Comparison of ENCODE assay signal across 23 cellular contexts in the genomic region with DNA sequence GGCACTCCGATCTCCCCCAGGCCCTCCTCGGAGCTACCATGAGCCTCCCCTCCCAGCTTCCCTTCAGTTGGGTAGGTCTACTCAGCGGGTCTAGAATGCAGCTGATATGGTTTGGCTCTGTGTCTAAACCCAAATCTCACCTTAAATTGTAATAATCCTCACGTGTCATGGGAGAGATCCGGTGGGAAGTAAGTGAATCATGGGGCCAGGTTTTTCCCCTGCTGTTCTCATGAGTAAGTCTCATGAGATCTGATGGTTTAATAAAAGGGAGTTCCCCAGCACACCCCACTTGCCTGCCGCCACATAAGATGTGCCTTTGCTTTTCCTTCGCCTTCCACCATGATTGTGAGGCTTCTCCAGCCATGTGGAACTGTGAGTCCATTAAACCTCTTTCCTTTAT. TPM values are rescaled to one million over a fixed set of nuclear protein-coding genes. Genes with fewer than 3 reads are reported as not detected.
DNase-seq lines count a peak whose midpoint lies in the region; ATAC-seq, FAIRE-seq and TF ChIP-seq lines count a peak whose summit lies in the region.
"Had no signal": no experiment of that assay in that cellular context is flagged by ENCODE, and none has a peak within 500 bp of the region (broad histone marks: within the 10 kb centered on the region; RNA-seq: fewer than 3 reads in every experiment).

No MANE protein-coding gene starts in this region.

- no peak for FAIRE-seq in bronchial epithelial cell (lab: Jason Lieb, UNC)
- FAIRE-seq: A204.1 had no signal

- ATAC-seq in naive thymus-derived CD8-positive, alpha-beta T cell: no peak
- ATAC-seq in GM19395 (IDR thresholded peaks at IDR 0.05; ENCODE audit: unreplicated experiment): no peak
- ATAC-seq: body of pancreas, HCT116, lower lobe of right lung, WTC11 had no signal

- no peaks in the 10 kb centered on the region for H3K9me3 Mint-ChIP-seq in activated CD4-positive, alpha-beta memory T cell treated with anti-CD3 and anti-CD28 coated beads for 36 hours
- peaks cover 8% of the 10 kb centered on the region for H3K9me3 Mint-ChIP-seq in activated CD4-positive, alpha-beta memory T cell treated with anti-CD3 and anti-CD28 coated beads, Interleukin-2, amount 10 ng/mL, durations not matched to agents 7 days and 5 days
- H3K9me3 Mint-ChIP-seq in naive thymus-derived CD8-positive, alpha-beta T cell: no peaks in the 10 kb centered on the region
- H3K9me3 Mint-ChIP-seq in HFFc6: no peaks in the 10 kb centered on the region
- H3K9me3 Mint-ChIP-seq: naive B cell, WTC11 had no signal

- no peak overlapping the region for H3K4me3 Mint-ChIP-seq in activated CD4-positive, alpha-beta memory T cell treated with anti-CD3 and anti-CD28 coated beads for 36 hours
- H3K4me3 Mint-ChIP-seq in activated CD4-positive, alpha-beta memory T cell treated with anti-CD3 and anti-CD28 coated beads, Interleukin-2, amount 10 ng/mL, durations not matched to agents 7 days and 5 days: no peak overlapping the region
- no peak overlapping the region for H3K4me3 Mint-ChIP-seq in naive thymus-derived CD8-positive, alpha-beta T cell
- no peak overlapping the region for H3K4me3 Mint-ChIP-seq in HFFc6
- H3K4me3 Mint-ChIP-seq: naive B cell; T-helper 1 cell treated with Interleukin-12 subunit alpha and Interleukin-12 subunit beta and Interleukin-4 antibody, amounts not matched to agents 30 μg/mL and 1 μg/mL, for 36 hours; WTC11 had no signal

- no peaks in the 10 kb centered on the region for H3K36me3 ChIP-seq in bronchial epithelial cell (ENCODE audit: control insufficient read depth, insufficient read depth, low read length)
- H3K36me3 ChIP-seq: BLaER1 treated with 17β-estradiol and CSF1 and Interleukin-3, amounts not matched to agents 10 nM and 100 nM; lower lobe of right lung; thyroid gland had no signal

- no peak overlapping the region for H3K4me3 ChIP-seq in bronchial epithelial cell (ENCODE audit: low read depth, low read length)
- H3K4me3 ChIP-seq: BLaER1 treated with 17β-estradiol and CSF1 and Interleukin-3, amounts not matched to agents 10 nM and 100 nM; body of pancreas; lower lobe of right lung; skin epidermis; thyroid gland had no signal

- no peaks in the 10 kb centered on the region for H3K27me3 Mint-ChIP-seq in activated CD4-positive, alpha-beta memory T cell treated with anti-CD3 and anti-CD28 coated beads for 36 hours
- H3K27me3 Mint-ChIP-seq in activated CD4-positive, alpha-beta memory T cell treated with anti-CD3 and anti-CD28 coated beads, Interleukin-2, amount 10 ng/mL, durations not matched to agents 7 days and 5 days: no peaks in the 10 kb centered on the region
- no peaks in the 10 kb centered on the region for H3K27me3 Mint-ChIP-seq in naive thymus-derived CD8-positive, alpha-beta T cell
- H3K27me3 Mint-ChIP-seq in HFFc6 (ENCODE audit: insufficient read depth): no peaks in the 10 kb centered on the region

- POLR2A ChIA-PET in activated CD4-positive, alpha-beta memory T cell treated with anti-CD3 and anti-CD28 coated beads for 36 hours (lab: Charles Lee): interaction anchor here (1.2 kb wide), 1 partner anchor 16 kb away, joined by 3 read pairs; no protein-coding TSS in a partner anchor
- POLR2A ChIA-PET in activated CD4-positive, alpha-beta memory T cell treated with anti-CD3 and anti-CD28 coated beads, Interleukin-2, amount 10 ng/mL, durations not matched to agents 7 days and 5 days (lab: Charles Lee): no interaction called here
- POLR2A ChIA-PET in naive thymus-derived CD8-positive, alpha-beta T cell (lab: Charles Lee): interaction anchor here (0.5 kb wide), 1 partner anchor 60 kb away, joined by 3 read pairs; no protein-coding TSS in a partner anchor

- CTCF ChIA-PET in activated CD4-positive, alpha-beta memory T cell treated with anti-CD3 and anti-CD28 coated beads for 36 hours (lab: Charles Lee): interaction anchor here (0.6 kb wide), 1 partner anchor 65 kb away, joined by 4 read pairs; no protein-coding TSS in a partner anchor
- CTCF ChIA-PET in activated CD4-positive, alpha-beta memory T cell treated with anti-CD3 and anti-CD28 coated beads, Interleukin-2, amount 10 ng/mL, durations not matched to agents 7 days and 5 days (lab: Charles Lee): interaction anchor here (1.6 kb wide), 1 partner anchor 122 kb away, joined by 5 read pairs; no protein-coding TSS in a partner anchor

- intact Hi-C loops in activated CD4-positive, alpha-beta memory T cell treated with anti-CD3 and anti-CD28 coated beads for 36 hours (cut with micrococcal nuclease): no loop called here

- H3K4me1 Mint-ChIP-seq in activated CD4-positive, alpha-beta memory T cell treated with anti-CD3 and anti-CD28 coated beads for 36 hours (ENCODE audit: low read depth): peaks cover 66% of the 10 kb centered on the region
- H3K4me1 Mint-ChIP-seq in activated CD4-positive, alpha-beta memory T cell treated with anti-CD3 and anti-CD28 coated beads, Interleukin-2, amount 10 ng/mL, durations not matched to agents 7 days and 5 days: peaks cover 45% of the 10 kb centered on the region
- H3K4me1 Mint-ChIP-seq in naive thymus-derived CD8-positive, alpha-beta T cell: peaks cover 32 to 81% (median 66%) of the 10 kb centered on the region in 4 donors
- peaks cover 7% of the 10 kb centered on the region for H3K4me1 Mint-ChIP-seq in HFFc6 (ENCODE audit: low read depth)

- H3K27me3 ChIP-seq in bronchial epithelial cell (ENCODE audit: control insufficient read depth, insufficient read depth, low read length): no peaks in the 10 kb centered on the region
- H3K27me3 ChIP-seq: body of pancreas, thyroid gland had no signal

- H3K27ac Mint-ChIP-seq in activated CD4-positive, alpha-beta memory T cell treated with anti-CD3 and anti-CD28 coated beads for 36 hours: peak overlapping the region; percentile 1
- no peak overlapping the region for H3K27ac Mint-ChIP-seq in activated CD4-positive, alpha-beta memory T cell treated with anti-CD3 and anti-CD28 coated beads, Interleukin-2, amount 10 ng/mL, durations not matched to agents 7 days and 5 days
- H3K27ac Mint-ChIP-seq in naive thymus-derived CD8-positive, alpha-beta T cell: peak overlapping the region; percentile 58 to 94 (median 84)
- no peak overlapping the region for H3K27ac Mint-ChIP-seq in HFFc6
- H3K27ac Mint-ChIP-seq: T-helper 1 cell treated with Interleukin-12 subunit alpha and Interleukin-12 subunit beta and Interleukin-4 antibody, amounts not matched to agents 30 μg/mL and 1 μg/mL, for 36 hours had no signal

- no peaks in the 10 kb centered on the region for H3K36me3 Mint-ChIP-seq in activated CD4-positive, alpha-beta memory T cell treated with anti-CD3 and anti-CD28 coated beads for 36 hours
- H3K36me3 Mint-ChIP-seq in activated CD4-positive, alpha-beta memory T cell treated with anti-CD3 and anti-CD28 coated beads, Interleukin-2, amount 10 ng/mL, durations not matched to agents 7 days and 5 days (ENCODE audit: low read depth): peaks cover 33% of the 10 kb centered on the region
- peaks cover 0 to 10% (median 4%) of the 10 kb centered on the region in 3 donors for H3K36me3 Mint-ChIP-seq in naive thymus-derived CD8-positive, alpha-beta T cell
- no peaks in the 10 kb centered on the region for H3K36me3 Mint-ChIP-seq in HFFc6 (ENCODE audit: low read depth)
- H3K36me3 Mint-ChIP-seq: WTC11 had no signal

- DNase-seq in activated CD4-positive, alpha-beta memory T cell treated with anti-CD3 and anti-CD28 coated beads for 36 hours: no peak
- DNase-seq in activated CD4-positive, alpha-beta memory T cell treated with anti-CD3 and anti-CD28 coated beads, Interleukin-2, amount 10 ng/mL, durations not matched to agents 7 days and 5 days: no peak
- peak; percentile 16 for DNase-seq in HK-2 (ENCODE audit: unreplicated experiment)
- peak; percentile 88 for DNase-seq in bronchial epithelial cell (ENCODE audit: low read depth)
- no peak for DNase-seq in naive thymus-derived CD8-positive, alpha-beta T cell
- no peak for DNase-seq in HFFc6
- no peak for DNase-seq in NCI-H510A treated with DMSO at 0.1 percent for 48 hours (lab: John Stamatoyannopoulos, UW)
- DNase-seq: activated gamma-delta T cell, body of pancreas, cortex of kidney, glutamatergic neuron, lower lobe of right lung, naive B cell, NCI-H1436 treated with DMSO at 0.1 percent for 48 hours, SHP77 treated with DMSO at 0.1 percent for 48 hours, thyroid gland had no signal

- TF ChIP-seq CTCF in bronchial epithelial cell (IDR thresholded peaks at IDR 0.05; ENCODE audit: insufficient read depth, low read length, severe bottlenecking) (no peak), HFFc6 (IDR thresholded peaks at IDR 0.05) (no peak)

RNA-seq across cellular contexts. Expression of gene DOCK9, which starts 14.5 kb away (rescaled TPM):
- total RNA-seq in activated CD4-positive, alpha-beta memory T cell treated with anti-CD3 and anti-CD28 coated beads for 36 hours: 10 to 100 TPM; 57.2 to 59.0 TPM
- total RNA-seq in activated CD4-positive, alpha-beta memory T cell treated with anti-CD3 and anti-CD28 coated beads, Interleukin-2, amount 10 ng/mL, durations not matched to agents 7 days and 5 days: 10 to 100 TPM; 86.0 to 87.7 TPM
- 62.1 and 72.9 TPM in 2 replicates for total RNA-seq in bronchial epithelial cell
- total RNA-seq in naive thymus-derived CD8-positive, alpha-beta T cell: 100 to 1,000 TPM; 201 to 211 TPM
- polyA plus RNA-seq in naive thymus-derived CD8-positive, alpha-beta T cell: 10 to 100 TPM in 2 of 3 donors, 1 to 10 TPM in 1; 6.6 to 36.8 (median 21.0) TPM
- total RNA-seq in HFFc6 (2021; fragmentation: NEBNext Ultra II Directional; extraction: Animal tissue kit (Norgen Biotek cat#: 25700)): 10 to 100 TPM; 21.8 to 30.5 (median 25.5) TPM

Comparison
In these comparisons a context has a peak if more than half of its experiments do, and no peak if none do; other contexts are left out.
1. H3K27ac Mint-ChIP-seq: peak in activated CD4-positive, alpha-beta memory T cell treated with anti-CD3 and anti-CD28 coated beads for 36 hours (single experiment) and naive thymus-derived CD8-positive, alpha-beta T cell (10 of 10); none in activated CD4-positive, alpha-beta memory T cell treated with anti-CD3 and anti-CD28 coated beads, Interleukin-2, amount 10 ng/mL, durations not matched to agents 7 days and 5 days (single experiment) and HFFc6 (single experiment).
2. DNase-seq: peak in HK-2 (single experiment) and bronchial epithelial cell (single experiment); none in activated CD4-positive, alpha-beta memory T cell treated with anti-CD3 and anti-CD28 coated beads for 36 hours (single experiment), activated CD4-positive, alpha-beta memory T cell treated with anti-CD3 and anti-CD28 coated beads, Interleukin-2, amount 10 ng/mL, durations not matched to agents 7 days and 5 days (single experiment), naive thymus-derived CD8-positive, alpha-beta T cell (0 of 10), HFFc6 (single experiment) and NCI-H510A treated with DMSO at 0.1 percent for 48 hours (single experiment).